ENCODE assay signal across 8 cellular contexts in genomic region chr17:1186923-1187771, GRCh38. TPM values are rescaled to one million over a fixed set of nuclear protein-coding genes. Genes with fewer than 3 reads are reported as not detected.
DNase-seq lines count a peak whose midpoint lies in the region; ATAC-seq lines count a peak whose summit lies in the region.

No MANE protein-coding gene starts in this region.

- peak; percentile 92 for ATAC-seq in activated CD4-positive, alpha-beta T cell treated with anti-CD3 and anti-CD28 coated beads for 36 hours

- intact Hi-C loops in activated CD4-positive, alpha-beta T cell treated with anti-CD3 and anti-CD28 coated beads for 36 hours (cut with DNase I, micrococcal nuclease) = loop anchor here (1.0 to 5.0 kb wide), 3 partner anchors 64 to 130 kb away; no protein-coding TSS in a partner anchor

- H3K27me3 Mint-ChIP-seq in activated CD4-positive, alpha-beta T cell treated with anti-CD3 and anti-CD28 coated beads for 36 hours = peaks cover 2% of the 10 kb centered on the region

- no peaks in the 10 kb centered on the region for H3K27me3 ChIP-seq in layer of hippocampus (ENCODE audit: control insufficient read depth, insufficient read depth, low read length)

- no peak overlapping the region for H3K4me3 Mint-ChIP-seq in activated CD4-positive, alpha-beta T cell treated with anti-CD3 and anti-CD28 coated beads for 36 hours

- no peak overlapping the region for H3K27ac Mint-ChIP-seq in activated CD4-positive, alpha-beta T cell treated with anti-CD3 and anti-CD28 coated beads for 36 hours

- H3K9me3 Mint-ChIP-seq in activated CD4-positive, alpha-beta T cell treated with anti-CD3 and anti-CD28 coated beads for 36 hours (ENCODE audit: low read depth) = no peaks in the 10 kb centered on the region

- CTCF ChIA-PET in activated CD4-positive, alpha-beta T cell treated with anti-CD3 and anti-CD28 coated beads for 36 hours (lab: Charles Lee) = interaction anchor here (0.6 to 5.7 kb wide), 18 partner anchors 10 to 624 kb away, joined by 3 to 91 read pairs (median 6); no protein-coding TSS in a partner anchor

- no peaks in the 10 kb centered on the region for H3K36me3 Mint-ChIP-seq in activated CD4-positive, alpha-beta T cell treated with anti-CD3 and anti-CD28 coated beads for 36 hours (ENCODE audit: low read depth)

- peaks cover 8% of the 10 kb centered on the region for H3K4me1 Mint-ChIP-seq in activated CD4-positive, alpha-beta T cell treated with anti-CD3 and anti-CD28 coated beads for 36 hours

- H3K27ac ChIP-seq in cingulate gyrus (ENCODE audit: low read depth, low read length) (peak overlapping the region; percentile 54), layer of hippocampus (ENCODE audit: low read depth, low read length) (peak overlapping the region; percentile 68)

- POLR2A ChIA-PET in activated CD4-positive, alpha-beta T cell treated with anti-CD3 and anti-CD28 coated beads for 36 hours (lab: Charles Lee) = no interaction called here

- peak; percentile 29 for DNase-seq in NCI-H2196 (lab: John Stamatoyannopoulos, UW; ENCODE audit: unreplicated experiment)
- no peak for DNase-seq in NCI-H2196 treated with DMSO at 0.1 percent for 48 hours (lab: John Stamatoyannopoulos, UW; ENCODE audit: unreplicated experiment)
- DNase-seq in NCI-H2227 (lab: John Stamatoyannopoulos, UW; ENCODE audit: unreplicated experiment) = peak; percentile 82
- DNase-seq in activated CD4-positive, alpha-beta T cell treated with anti-CD3 and anti-CD28 coated beads for 36 hours = peak; percentile 87
- DNase-seq in stimulated activated CD4-positive, alpha-beta T cell treated with anti-CD3 and anti-CD28 coated beads, Interleukin-1b, Interleukin-23, amount 100 ng/mL, for 48 hours = peak; percentile 78
- no peak for DNase-seq in KG1 (lab: John Stamatoyannopoulos, UW)

RNA-seq across cellular contexts. Expression of gene ABR, which starts 7.4 kb away (rescaled TPM):
- total RNA-seq in activated CD4-positive, alpha-beta T cell treated with anti-CD3 and anti-CD28 coated beads for 36 hours = 10 to 100 TPM; 45.2 to 50.5 TPM

Comparison
In these comparisons a context has a peak if more than half of its experiments do, and no peak if none do; other contexts are left out.
1. DNase-seq: peak in NCI-H2196 (single experiment), NCI-H2227 (single experiment), activated CD4-positive, alpha-beta T cell treated with anti-CD3 and anti-CD28 coated beads for 36 hours (single experiment) and stimulated activated CD4-positive, alpha-beta T cell treated with anti-CD3 and anti-CD28 coated beads, Interleukin-1b, Interleukin-23, amount 100 ng/mL, for 48 hours (single experiment); none in NCI-H2196 treated with DMSO at 0.1 percent for 48 hours (single experiment) and KG1 (single experiment).